8 cellular contexts compared by ENCODE assay signal in the genomic region with DNA sequence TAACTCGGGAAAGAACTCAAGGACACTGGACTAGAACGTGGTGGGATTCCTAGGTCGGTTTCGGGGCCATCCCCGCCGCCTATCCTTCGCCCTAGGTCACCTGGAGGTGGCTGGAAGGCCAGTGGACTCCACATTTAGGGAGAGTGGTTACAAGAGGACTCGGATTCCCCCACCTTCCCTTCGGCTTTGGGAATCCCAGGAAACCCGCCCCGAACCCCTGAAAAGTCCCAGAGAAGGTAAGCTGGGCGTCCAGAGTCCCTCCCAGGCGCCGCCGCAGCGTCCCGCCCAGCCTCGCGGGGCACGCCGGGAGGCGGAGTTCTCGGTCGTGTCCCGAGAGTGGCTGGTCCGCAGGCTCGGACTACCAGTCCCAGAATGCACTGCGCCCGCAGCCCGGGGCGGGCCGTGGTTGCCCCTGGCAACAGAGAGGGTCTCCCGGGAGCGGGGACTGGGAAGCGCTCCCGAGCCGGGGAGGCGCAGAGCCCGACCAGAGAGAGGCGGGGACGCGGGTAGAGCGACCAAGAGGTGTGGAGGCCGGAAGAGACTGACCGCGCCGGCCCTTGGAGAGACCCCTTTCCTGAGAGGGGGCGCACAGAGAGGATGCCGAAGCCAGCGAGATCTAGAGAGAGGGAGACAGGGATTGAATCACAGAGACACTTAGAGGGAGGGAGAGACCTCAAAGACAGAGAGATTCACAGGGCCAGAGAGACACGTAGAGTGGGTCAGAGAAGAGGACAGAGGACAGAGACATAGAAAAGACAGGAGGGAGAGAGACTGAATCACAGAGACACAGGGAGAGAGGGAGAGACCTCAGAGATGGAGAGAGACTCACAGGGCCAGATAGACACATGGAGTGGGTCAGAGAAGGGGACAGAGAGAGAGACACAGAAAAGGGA. TPM values are rescaled to one million over a fixed set of nuclear protein-coding genes. Genes with fewer than 3 reads are reported as not detected.
DNase-seq lines count a peak whose midpoint lies in the region; ATAC-seq and TF ChIP-seq lines count a peak whose summit lies in the region.

No MANE protein-coding gene starts in this region.

- peaks cover 4% of the 10 kb centered on the region for H3K9me1 ChIP-seq in IMR-90 (ENCODE audit: insufficient read depth, low read length)

- H3K56ac ChIP-seq in IMR-90 (ENCODE audit: extremely low read depth, insufficient read depth, low read length) = peak overlapping the region; percentile 45

- no peak overlapping the region for H2BK12ac ChIP-seq in trophoblast cell (ENCODE audit: low read length)

- H3K9me3 ChIP-seq in CD8-positive, alpha-beta T cell (ENCODE audit: low read length) = no peaks in the 10 kb centered on the region
- no peaks in the 10 kb centered on the region for H3K9me3 ChIP-seq in IMR-90 (ENCODE audit: control insufficient read depth, insufficient read depth, low read length)
- H3K9me3 ChIP-seq in heart right ventricle = no peaks in the 10 kb centered on the region
- no peaks in the 10 kb centered on the region for H3K9me3 ChIP-seq in trophoblast cell (ENCODE audit: insufficient read depth, low read depth, low read length)
- no peaks in the 10 kb centered on the region for H3K9me3 ChIP-seq in thyroid gland

- H3K36me3 ChIP-seq in CD8-positive, alpha-beta T cell (ENCODE audit: insufficient read depth, low read length) = peaks cover 2% of the 10 kb centered on the region
- peaks cover 17% of the 10 kb centered on the region for H3K36me3 ChIP-seq in IMR-90 (ENCODE audit: control insufficient read depth, insufficient read depth, low read length)
- H3K36me3 ChIP-seq in heart right ventricle = peaks cover 0 to 23% (median 6%) of the 10 kb centered on the region in 9 donors
- H3K36me3 ChIP-seq in trophoblast cell (ENCODE audit: control insufficient read depth in 1 of 2, insufficient read depth in 2 of 2, low read length in 2 of 2) = peaks cover 15% of the 10 kb centered on the region in 2 experiments
- peaks cover 2 to 3% of the 10 kb centered on the region in 2 donors for H3K36me3 ChIP-seq in thyroid gland

- CTCF ChIA-PET in CD8-positive, alpha-beta T cell (lab: Charles Lee) = interaction anchor here (1.1 kb wide), 2 partner anchors 11 to 26 kb away, joined by 5 to 6 read pairs; no protein-coding TSS in a partner anchor
- CTCF ChIA-PET in IMR-90 (lab: Yijun Ruan, JAX) = no interaction called here

- no peak overlapping the region for H2BK20ac ChIP-seq in IMR-90 (ENCODE audit: low read depth, low read length)

- TF ChIP-seq POLR2A in IMR-90 (IDR thresholded peaks at IDR 0.05; ENCODE audit: low read depth, low read length) (peak; percentile 76), thyroid gland (IDR thresholded peaks at IDR 0.05) (no peak)

- in situ Hi-C loops in IMR-90 (cut with MboI; ENCODE audit: low sequenced_read_pairs) = loop anchor here (10.0 kb wide), 2 partner anchors 145 to 575 kb away; no protein-coding TSS in a partner anchor

- peak overlapping the region; percentile 87 for H3K4ac ChIP-seq in IMR-90 (ENCODE audit: low read depth, low read length)
- H3K4ac ChIP-seq in trophoblast cell (ENCODE audit: low read depth, low read length) = peak overlapping the region; percentile 39

- H4K20me1 ChIP-seq in IMR-90 (ENCODE audit: insufficient read depth, low read length) = peaks cover 25% of the 10 kb centered on the region

- DNase-seq in CD8-positive, alpha-beta T cell = peak; percentile 70 to 89 (median 77)
- DNase-seq in IMR-90 (peak; percentile 83), SW480 (ENCODE audit: low spot score) (peak; percentile 93), amniotic epithelial cell (ENCODE audit: low read depth) (peak; percentile 73), heart right ventricle (peak; percentile 95 to 96), trophoblast cell (peak; percentile 65 to 83), thyroid gland (peak; percentile 85 to 90)

- dilution Hi-C loops in IMR-90 (cut with HindIII; ENCODE audit: low sequenced_read_pairs, unreplicated experiment) = no loop called here

- H4K5ac ChIP-seq in IMR-90 (ENCODE audit: low read depth, low read length) = peak overlapping the region; percentile 81

- H3K36me3 Mint-ChIP-seq in CD8-positive, alpha-beta T cell = peaks cover 15% of the 10 kb centered on the region

- H3K4me1 Mint-ChIP-seq in CD8-positive, alpha-beta T cell (ENCODE audit: low read depth) = peaks cover 51% of the 10 kb centered on the region

- TF ChIP-seq CTCF in CD8-positive, alpha-beta T cell (IDR thresholded peaks at IDR 0.05) = no peak
- TF ChIP-seq CTCF in IMR-90 (conservative IDR thresholded peaks at IDR 0.05; ENCODE audit: low read depth, low read length) (no peak), heart right ventricle (IDR thresholded peaks at IDR 0.05) (no peak), thyroid gland (IDR thresholded peaks at IDR 0.05) (no peak)

- H3K27me3 ChIP-seq in CD8-positive, alpha-beta T cell (ENCODE audit: insufficient read depth, low read length) = peaks cover 36% of the 10 kb centered on the region
- H3K27me3 ChIP-seq in IMR-90 (ENCODE audit: control insufficient read depth, insufficient read depth, low read length) (peaks cover 34% of the 10 kb centered on the region), heart right ventricle (peaks cover 15 to 49% (median 43%) of the 10 kb centered on the region in 7 donors), trophoblast cell (ENCODE audit: insufficient read depth, low read length) (peaks cover 17% of the 10 kb centered on the region), thyroid gland (peaks cover 3% of the 10 kb centered on the region)

- peak overlapping the region; percentile 55 for H3K4me3 ChIP-seq in CD8-positive, alpha-beta T cell (ENCODE audit: low read depth, low read length)
- peak overlapping the region; percentile 80 for H3K4me3 ChIP-seq in IMR-90 (ENCODE audit: insufficient read depth, low read depth, low read length)
- H3K4me3 ChIP-seq in heart right ventricle = peak overlapping the region; percentile 40 to 71 (median 60)
- peak overlapping the region; percentile 71 for H3K4me3 ChIP-seq in trophoblast cell (ENCODE audit: low read depth, low read length)
- peak overlapping the region; percentile 4 to 46 (median 40) for H3K4me3 ChIP-seq in thyroid gland (replicated peaks in 1 of 3)

- H3K27ac ChIP-seq in CD8-positive, alpha-beta T cell (ENCODE audit: low read depth, low read length) = no peak overlapping the region
- H3K27ac ChIP-seq in IMR-90 (ENCODE audit: insufficient read depth, low read length) = peak overlapping the region; percentile 68
- H3K27ac ChIP-seq in heart right ventricle = peak overlapping the region in 6 of 10 donors; percentile 16 to 55 (median 22)
- H3K27ac ChIP-seq in trophoblast cell (ENCODE audit: low read depth, low read length) = no peak overlapping the region
- H3K27ac ChIP-seq in thyroid gland = no peak overlapping the region

- peak overlapping the region; percentile 30 for H3K18ac ChIP-seq in IMR-90 (ENCODE audit: low read depth, low read length)
- H3K18ac ChIP-seq in trophoblast cell (ENCODE audit: low read length) = peak overlapping the region; percentile 77

- peak overlapping the region; percentile 46 for H2AK9ac ChIP-seq in IMR-90 (replicated peaks; ENCODE audit: low read depth, low read length, poor library complexity)

- peak overlapping the region; percentile 77 for H3K9ac ChIP-seq in IMR-90 (ENCODE audit: low read depth, low read length)
- H3K9ac ChIP-seq in trophoblast cell (ENCODE audit: low read length) = peak overlapping the region; percentile 72

- peak overlapping the region; percentile 99 for H2AFZ ChIP-seq in IMR-90 (replicated peaks; ENCODE audit: low read length, poor library complexity)
- H2AFZ ChIP-seq in trophoblast cell (ENCODE audit: insufficient read depth, low read length, poor library complexity) = peak overlapping the region; percentile 91

- peaks cover 76% of the 10 kb centered on the region for H3K4me1 ChIP-seq in CD8-positive, alpha-beta T cell (ENCODE audit: insufficient read depth, low read length)
- H3K4me1 ChIP-seq in IMR-90 (ENCODE audit: control insufficient read depth, insufficient read depth, low read length) (peaks cover 5% of the 10 kb centered on the region), heart right ventricle (peaks cover 5 to 59% (median 22%) of the 10 kb centered on the region in 9 donors), trophoblast cell (ENCODE audit: control insufficient read depth in 1 of 2, insufficient read depth in 2 of 2, low read length in 2 of 2) (peaks cover 9 to 14% of the 10 kb centered on the region in 2 experiments), thyroid gland (peaks cover 9 to 19% of the 10 kb centered on the region in 2 donors)

- no TSS peak for BruUV-seq in IMR-90 (replicated peaks; lab: Mats Ljungman, UMichigan)

- H3K23ac ChIP-seq in IMR-90 (ENCODE audit: low read depth, low read length) = peak overlapping the region; percentile 70
- H3K23ac ChIP-seq in trophoblast cell (ENCODE audit: low read length) = no peak overlapping the region

- H3K4me2 ChIP-seq in IMR-90 (ENCODE audit: low read depth, low read length) (peak overlapping the region; percentile 98), trophoblast cell (ENCODE audit: low read length) (peak overlapping the region; percentile 80)

- H3K27me3 Mint-ChIP-seq in CD8-positive, alpha-beta T cell (ENCODE audit: low read depth) = peaks cover 11% of the 10 kb centered on the region

- peaks cover 2% of the 10 kb centered on the region for H3K9me3 Mint-ChIP-seq in CD8-positive, alpha-beta T cell

- H2BK5ac ChIP-seq in IMR-90 (ENCODE audit: low read depth, low read length, poor library complexity, severe bottlenecking) (no peak overlapping the region), trophoblast cell (ENCODE audit: low read depth, low read length, poor library complexity) (peak overlapping the region; percentile 58)

- intact Hi-C loops in CD8-positive, alpha-beta T cell (cut with DNase I, micrococcal nuclease) = loop anchor here (1.0 to 10.0 kb wide), 4 partner anchors 10 to 1875 kb away; a partner anchor contains a TSS
- intact Hi-C loops in IMR-90 (cut with micrococcal nuclease) = no loop called here
- intact Hi-C loops in heart right ventricle (cut with DNase I) = loop anchor here in 4 of 10 donors (1.0 to 10.0 kb wide), 4 partner anchors 12 to 225 kb away; a partner anchor contains a TSS
- intact Hi-C loops in thyroid gland (cut with DNase I) = no loop called here

- peak overlapping the region; percentile 59; the same call in 1 of the 3 replicates for H2BK15ac ChIP-seq in IMR-90 (ENCODE audit: low read depth, low read length)

- H3K14ac ChIP-seq in IMR-90 (replicated peaks; ENCODE audit: low read depth, low read length) (peak overlapping the region; percentile 95), trophoblast cell (ENCODE audit: low read length) (peak overlapping the region; percentile 86)

- H3K79me1 ChIP-seq in IMR-90 (ENCODE audit: low read depth in 1 of 2, low read length in 2 of 2) (peaks cover 8 to 19% of the 10 kb centered on the region in 2 experiments), trophoblast cell (ENCODE audit: low read length) (peaks cover 4% of the 10 kb centered on the region)

- H3K79me2 ChIP-seq in trophoblast cell (ENCODE audit: control insufficient read depth, insufficient read depth, low read length, poor library complexity) = no peaks in the 10 kb centered on the region

- H3K27ac Mint-ChIP-seq in CD8-positive, alpha-beta T cell = no peak overlapping the region

- peak overlapping the region; percentile 63 for H4K12ac ChIP-seq in trophoblast cell (ENCODE audit: low read depth, low read length)

- H2AK5ac ChIP-seq in IMR-90 (ENCODE audit: low read depth, low read length) (peak overlapping the region; percentile 62; the same call in 1 of the 2 replicates), trophoblast cell (ENCODE audit: low read length) (peak overlapping the region; percentile 18)

- TF ChIP-seq RAD21 in IMR-90 (IDR thresholded peaks at IDR 0.05; ENCODE audit: low read length) = no peak

- peak; percentile 80 for ATAC-seq in CD8-positive, alpha-beta T cell
- peak; percentile 77 for ATAC-seq in GM21390 (IDR thresholded peaks at IDR 0.05; ENCODE audit: unreplicated experiment)
- peak; percentile 98 for ATAC-seq in IMR-90 (ENCODE audit: low read depth)
- peak; percentile 96 to 100 (median 98) for ATAC-seq in heart right ventricle

- POLR2A ChIA-PET in CD8-positive, alpha-beta T cell (lab: Charles Lee) = interaction anchor here (4.3 kb wide), 1 partner anchor 12 kb away, joined by 39 read pairs; a partner anchor contains a TSS
- POLR2A ChIA-PET in IMR-90 (lab: Charles Lee; ENCODE audit: unreplicated experiment) = no interaction called here

- WGBS in IMR-90 (ENCODE audit: extremely low coverage in 2 of 2, insufficient read length in 1 of 2), 2 experiments = 1% methylated on average over 24 of the region's 51 CpGs; no CpG with 5 or more reads in 1 of the 2 experiments
- WGBS in heart right ventricle, 2 donors = 1 to 2% methylated on average over 46 to 51 of the region's 51 CpGs
- no CpG with 5 or more reads among the region's 51 CpGs for WGBS in trophoblast cell (ENCODE audit: extremely low coverage, insufficient coverage, insufficient read length)
- 3 to 7% methylated on average over 33 of the region's 51 CpGs for WGBS in thyroid gland, 2 donors

- peak overlapping the region; percentile 63 for H4K91ac ChIP-seq in IMR-90 (ENCODE audit: insufficient read depth, low read depth, low read length)
- H4K91ac ChIP-seq in trophoblast cell (ENCODE audit: low read depth, low read length) = peak overlapping the region; percentile 90

- H4K8ac ChIP-seq in IMR-90 (ENCODE audit: low read depth in 2 of 2, low read length in 2 of 2) (peak overlapping the region; percentile 95 to 99), trophoblast cell (ENCODE audit: low read depth, low read length) (peak overlapping the region; percentile 96)

- no peak overlapping the region for H3K4me3 Mint-ChIP-seq in CD8-positive, alpha-beta T cell

- H2BK120ac ChIP-seq in IMR-90 (ENCODE audit: low read depth, low read length) = peak overlapping the region; percentile 59; the same call in 1 of the 2 replicates
- peak overlapping the region; percentile 56 for H2BK120ac ChIP-seq in trophoblast cell (ENCODE audit: insufficient read depth, low read length, poor library complexity)

RNA-seq across cellular contexts. Expression of a gene that starts 2.6 kb away (rescaled TPM):
- 1 to 10 TPM in 1 of 2 experiments, under 1 TPM in 1; 0.28 to 1.1 TPM for total RNA-seq in CD8-positive, alpha-beta T cell
- total RNA-seq in IMR-90 (2012; rRNA removed) (not detected in 2 replicates), heart right ventricle (not detected), thyroid gland (not detected)
- polyA plus RNA-seq in IMR-90 (2012; rRNA removed) (0.04 TPM in 1 of 2 replicates, not detected in the other), heart right ventricle (under 1 TPM in 1 of 2 donors, not detected in 1; 0.07 TPM)
- 0.01 and 0.04 TPM in 2 replicates for polyA plus RNA-seq in IMR-90 (2012; cell fraction: cytosol; rRNA removed)
- polyA plus RNA-seq in IMR-90 (2012; cell fraction: nucleus; rRNA removed; ENCODE audit: low replicate concordance) = 0.28 and 0.65 TPM in 2 replicates
- 0.25 and 0.36 TPM in 2 replicates for polyA plus RNA-seq in trophoblast cell (2013)

RNA-seq across cellular contexts. Expression of a gene that starts 11.7 kb away (rescaled TPM):
- 100 to 1,000 TPM; 241 to 251 TPM for total RNA-seq in CD8-positive, alpha-beta T cell
- 4.8 and 5.3 TPM in 2 replicates for total RNA-seq in IMR-90 (2012; rRNA removed)
- 96.1 and 112 TPM in 2 replicates for polyA plus RNA-seq in IMR-90 (2012; rRNA removed)
- polyA plus RNA-seq in IMR-90 (2012; cell fraction: cytosol; rRNA removed) = 53.9 and 155 TPM in 2 replicates
- 67.8 and 150 TPM in 2 replicates for polyA plus RNA-seq in IMR-90 (2012; cell fraction: nucleus; rRNA removed; ENCODE audit: low replicate concordance)
- total RNA-seq in heart right ventricle = 100 to 1,000 TPM in 9 of 10 donors, 10 to 100 TPM in 1; 87.4 to 265 (median 135) TPM
- polyA plus RNA-seq in heart right ventricle = 10 to 100 TPM; 53.7 to 97.1 TPM
- 364 and 407 TPM in 2 replicates for polyA plus RNA-seq in trophoblast cell (2013)
- 10 to 100 TPM; 16.4 to 37.8 (median 21.8) TPM for total RNA-seq in thyroid gland

RNA-seq across cellular contexts. Expression of a gene that starts 29.7 kb away (rescaled TPM):
- total RNA-seq in CD8-positive, alpha-beta T cell = not detected
- total RNA-seq in IMR-90 (2012; rRNA removed) (under 0.01 and 0.36 TPM in 2 replicates), heart right ventricle (not detected), thyroid gland (not detected)
- polyA plus RNA-seq in IMR-90 (2012; rRNA removed) (6.7 and 7.7 TPM in 2 replicates), heart right ventricle (not detected)
- polyA plus RNA-seq in IMR-90 (2012; cell fraction: cytosol; rRNA removed) = 3.6 and 10.9 TPM in 2 replicates
- polyA plus RNA-seq in IMR-90 (2012; cell fraction: nucleus; rRNA removed; ENCODE audit: low replicate concordance) = 9.8 and 16.2 TPM in 2 replicates
- 0.04 and 0.08 TPM in 2 replicates for polyA plus RNA-seq in trophoblast cell (2013)

RNA-seq across cellular contexts. Expression of a gene that starts 55.3 kb away (rescaled TPM):
- not detected for total RNA-seq in CD8-positive, alpha-beta T cell
- total RNA-seq in IMR-90 (2012; rRNA removed) (not detected in 2 replicates), heart right ventricle (1 to 10 TPM in 1 of 10 donors, under 1 TPM in 8, not detected in 1; 0.11 to 1.0 (median 0.28) TPM), thyroid gland (under 1 TPM in 3 of 4 donors, not detected in 1; 0.11 to 0.59 (median 0.27) TPM)
- polyA plus RNA-seq in IMR-90 (2012; rRNA removed) (not detected in 2 replicates), heart right ventricle (under 1 TPM; 0.07 to 0.17 TPM)
- 0.06 TPM in 1 of 2 replicates, not detected in the other for polyA plus RNA-seq in IMR-90 (2012; cell fraction: cytosol; rRNA removed)
- not detected in 2 replicates for polyA plus RNA-seq in IMR-90 (2012; cell fraction: nucleus; rRNA removed; ENCODE audit: low replicate concordance)
- polyA plus RNA-seq in trophoblast cell (2013) = 0.26 and 0.29 TPM in 2 replicates

Comparison
In these comparisons a context has a peak if more than half of its experiments do, and no peak if none do; other contexts are left out.
1. H3K27ac ChIP-seq: peak in IMR-90 (single experiment) and heart right ventricle (6 of 10); none in CD8-positive, alpha-beta T cell (single experiment), trophoblast cell (single experiment) and thyroid gland (0 of 3).
2. intact Hi-C loops: an anchor here in CD8-positive, alpha-beta T cell (1.0 to 10.0 kb wide); none called in IMR-90 and thyroid gland.
3. Peak in every context shown above with its lines, with median percentiles within 50 percentile points of each other: ATAC-seq, DNase-seq and H3K4me3 ChIP-seq.